8 cellular contexts compared by ENCODE assay signal in genomic region chr11:44760917-44761545, GRCh38. TPM values are rescaled to one million over a fixed set of nuclear protein-coding genes. Genes with fewer than 3 reads are reported as not detected.
DNase-seq lines count a peak whose midpoint lies in the region; ATAC-seq and TF ChIP-seq lines count a peak whose summit lies in the region.

No MANE protein-coding gene starts in this region.

- H3K4me3 ChIP-seq in SJCRH30 (no peak overlapping the region), fibroblast of pulmonary artery (replicated peaks; ENCODE audit: low read depth, low read length) (no peak overlapping the region)

- H3K27ac ChIP-seq in SJCRH30 = peak overlapping the region; percentile 37

- peaks cover 41% of the 10 kb centered on the region for H3K4me1 ChIP-seq in SJCRH30

- peak; percentile 86 for DNase-seq in EH (ENCODE audit: low read depth)
- DNase-seq in SJCRH30 = peak; percentile 59 to 77
- DNase-seq in fibroblast of pulmonary artery (ENCODE audit: low read depth) = peak; percentile 92
- no peak for DNase-seq in omental fat pad (ENCODE audit: low spot score)
- no peak for DNase-seq in GM13977 (ENCODE audit: low spot score)
- DNase-seq in stimulated activated CD4-positive, alpha-beta T cell treated with anti-CD3 and anti-CD28 coated beads, Interleukin-2, amount 100 ng/mL, for 24 hours = no peak
- no peak for DNase-seq in NCI-H526 treated with DMSO at 0.1 percent for 48 hours (lab: John Stamatoyannopoulos, UW)

- peaks cover 18% of the 10 kb centered on the region for H3K9me3 ChIP-seq in SJCRH30 (replicated peaks)

- peak; percentile 79 for ATAC-seq in omental fat pad (ENCODE audit: low FRiP score)
- no peak for ATAC-seq in HG02610 (IDR thresholded peaks at IDR 0.05; ENCODE audit: unreplicated experiment)

- no peak for TF ChIP-seq CTCF in fibroblast of pulmonary artery (IDR thresholded peaks at IDR 0.05; ENCODE audit: low read length, missing control alignments)
- no peak for TF ChIP-seq CTCF in omental fat pad (IDR thresholded peaks at IDR 0.05)
- no peak for TF ChIP-seq CTCF in GM13977 (IDR thresholded peaks at IDR 0.05; ENCODE audit: extremely low read depth, insufficient read depth, missing control alignments)

- H3K27me3 ChIP-seq in SJCRH30 = no peaks in the 10 kb centered on the region

- H3K36me3 ChIP-seq in SJCRH30 = peaks cover 4% of the 10 kb centered on the region

- in situ Hi-C loops in GM13977 (cut with MboI; ENCODE audit: low pct_unique_long_range_greater_than_20kb, low sequenced_read_pairs, unreplicated experiment) = no loop called here

RNA-seq across cellular contexts. Expression of gene TSPAN18, which starts 34.3 kb away (rescaled TPM):
- total RNA-seq in SJCRH30 (2014; rRNA removed; shearing (Covaris generic)) = 28.6 and 31.5 TPM in 2 replicates
- total RNA-seq in omental fat pad = 10 to 100 TPM in 1 of 4 donors, 1 to 10 TPM in 3; 2.2 to 18.1 (median 3.4) TPM

Comparison
In these comparisons a context has a peak if more than half of its experiments do, and no peak if none do; other contexts are left out.
1. DNase-seq: peak in EH (single experiment), SJCRH30 (2 of 2) and fibroblast of pulmonary artery (single experiment); none in omental fat pad (single experiment), GM13977 (single experiment), stimulated activated CD4-positive, alpha-beta T cell treated with anti-CD3 and anti-CD28 coated beads, Interleukin-2, amount 100 ng/mL, for 24 hours (0 of 2) and NCI-H526 treated with DMSO at 0.1 percent for 48 hours (single experiment).